ENCODE assay signal across 1 cellular context in the genomic region with DNA sequence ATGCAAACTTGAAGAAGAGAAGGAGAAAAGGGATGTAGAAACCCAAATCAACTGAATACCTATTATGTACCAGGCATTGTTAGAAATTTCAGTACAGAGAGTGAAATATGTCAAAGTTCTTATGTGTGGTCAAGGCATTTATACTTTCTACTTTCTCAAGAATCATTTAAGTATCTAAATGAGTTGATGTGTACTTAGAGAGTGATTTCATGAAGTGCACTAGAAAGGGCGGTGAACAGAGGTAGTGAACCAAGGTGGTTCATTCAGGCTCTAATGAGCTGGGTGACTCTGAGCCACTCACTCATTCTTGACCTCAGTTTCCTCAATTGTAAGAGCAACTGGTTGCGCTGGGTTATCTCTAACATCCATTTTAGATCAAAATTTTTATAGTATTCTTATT.
TF ChIP-seq lines count a peak whose summit lies in the region.

No MANE protein-coding gene starts in this region.

TF ChIP-seq in GM12878, 131 proteins besides CTCF, POLR2A, EP300 and RAD21:
- TF ChIP-seq ZSCAN29 (IDR thresholded peaks at IDR 0.05): no peak
- TF ChIP-seq SUPT20H (IDR thresholded peaks at IDR 0.05; ENCODE audit: borderline replicate concordance, control insufficient read depth, low read depth, low read length): no peak
- TF ChIP-seq RUNX3 (IDR thresholded peaks at IDR 0.05; ENCODE audit: low read length): peak; percentile 35; the same call in 1 of the 2 replicates
- peak; percentile 30 for TF ChIP-seq JUNB (IDR thresholded peaks at IDR 0.05)
